ENCODE assay signal across 1 cellular context in the genomic region with DNA sequence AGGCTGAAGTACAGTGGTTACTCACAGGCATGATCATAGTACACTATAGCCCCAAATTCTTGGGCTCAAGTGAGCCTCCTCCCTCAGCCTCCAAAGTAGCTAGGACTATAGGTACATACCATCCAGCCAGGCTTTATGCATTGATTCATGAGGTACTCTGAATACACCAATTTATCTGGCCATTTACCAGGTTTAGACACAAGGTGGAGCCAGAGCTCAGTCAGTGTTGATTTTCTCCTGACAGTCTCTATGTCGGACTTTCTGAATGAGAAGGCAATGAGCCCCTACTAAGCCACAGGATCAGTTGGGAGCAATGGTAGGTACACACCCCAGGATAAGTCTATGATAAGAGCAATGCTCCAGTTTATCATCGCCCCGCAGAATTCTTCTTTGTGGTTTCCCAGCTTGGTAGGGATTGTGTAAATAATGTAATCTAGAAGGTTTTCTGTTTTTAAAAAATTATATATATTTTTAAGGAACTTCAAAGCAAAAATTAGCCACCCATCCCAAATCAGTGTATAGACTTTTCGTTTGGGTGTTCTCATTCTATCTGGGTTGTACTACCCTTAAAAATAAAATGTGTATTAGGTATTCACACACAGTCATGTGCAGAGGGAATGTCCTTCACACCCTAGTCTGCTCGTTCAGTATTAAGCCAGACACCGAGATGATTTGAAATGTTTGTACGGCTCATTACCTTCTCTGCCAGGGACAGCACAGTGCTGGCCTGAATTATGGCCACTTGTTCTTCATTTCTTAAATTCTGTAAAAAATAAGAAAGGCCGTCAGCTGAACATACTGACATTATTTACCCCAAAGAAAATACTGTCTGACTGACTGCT.
TF ChIP-seq lines count a peak whose summit lies in the region.

No MANE protein-coding gene starts in this region.

TF ChIP-seq in H1, 55 proteins besides CTCF, POLR2A, EP300 and RAD21:
- no peak for TF ChIP-seq FOSL1 (IDR thresholded peaks at IDR 0.05; ENCODE audit: insufficient read depth, low read depth, low read length)
- TF ChIP-seq SUZ12 (IDR thresholded peaks at IDR 0.05; ENCODE audit: low read length) = no peak
- no peak for TF ChIP-seq HDAC2 (IDR thresholded peaks at IDR 0.05; ENCODE audit: borderline replicate concordance in 1 of 2, low read depth in 2 of 2, low read length in 2 of 2)
- no peak for TF ChIP-seq SP4 (IDR thresholded peaks at IDR 0.05; ENCODE audit: low read length)
- no peak for TF ChIP-seq SIRT6 (IDR thresholded peaks at IDR 0.05; ENCODE audit: low read length)
- TF ChIP-seq YY1 (IDR thresholded peaks at IDR 0.05; ENCODE audit: low read depth, low read length) = no peak
- TF ChIP-seq EGR1 (IDR thresholded peaks at IDR 0.05; ENCODE audit: borderline replicate concordance, low read depth, low read length) = no peak
- TF ChIP-seq POLR2AphosphoS5 (IDR thresholded peaks at IDR 0.05; ENCODE audit: low read depth, low read length) = no peak
- TF ChIP-seq, protein P1, sequence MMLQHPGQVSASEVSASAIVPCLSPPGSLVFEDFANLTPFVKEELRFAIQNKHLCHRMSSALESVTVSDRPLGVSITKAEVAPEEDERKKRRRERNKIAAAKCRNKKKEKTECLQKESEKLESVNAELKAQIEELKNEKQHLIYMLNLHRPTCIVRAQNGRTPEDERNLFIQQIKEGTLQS (IDR thresholded peaks at IDR 0.05; ENCODE audit: insufficient read depth, low read depth, low read length) = no peak
- TF ChIP-seq CEBPB (IDR thresholded peaks at IDR 0.05; ENCODE audit: low read depth, low read length) = no peak
- TF ChIP-seq KDM4A (IDR thresholded peaks at IDR 0.05; ENCODE audit: low read depth, low read length, severe bottlenecking) = no peak
- TF ChIP-seq KDM5A (IDR thresholded peaks at IDR 0.05; ENCODE audit: low read length) = no peak
- TF ChIP-seq, protein P2, sequence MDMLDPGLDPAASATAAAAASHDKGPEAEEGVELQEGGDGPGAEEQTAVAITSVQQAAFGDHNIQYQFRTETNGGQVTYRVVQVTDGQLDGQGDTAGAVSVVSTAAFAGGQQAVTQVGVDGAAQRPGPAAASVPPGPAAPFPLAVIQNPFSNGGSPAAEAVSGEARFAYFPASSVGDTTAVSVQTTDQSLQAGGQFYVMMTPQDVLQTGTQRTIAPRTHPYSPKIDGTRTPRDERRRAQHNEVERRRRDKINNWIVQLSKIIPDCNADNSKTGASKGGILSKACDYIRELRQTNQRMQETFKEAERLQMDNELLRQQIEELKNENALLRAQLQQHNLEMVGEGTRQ (IDR thresholded peaks at IDR 0.05; ENCODE audit: low read length) = no peak
- no peak for TF ChIP-seq BCL11A (IDR thresholded peaks at IDR 0.05; ENCODE audit: low read depth in 2 of 2, low read length in 2 of 2)
- TF ChIP-seq SIX5 (IDR thresholded peaks at IDR 0.05; ENCODE audit: low read depth, low read length) = no peak
- TF ChIP-seq SIN3A (conservative IDR thresholded peaks at IDR 0.05 in 1 of 2, IDR thresholded peaks at IDR 0.05 in 1 of 2; ENCODE audit: low read depth in 1 of 2, low read length in 2 of 2) = no peak
- TF ChIP-seq ASH2L (IDR thresholded peaks at IDR 0.05; ENCODE audit: low read length) = no peak
- TF ChIP-seq KDM1A (IDR thresholded peaks at IDR 0.05; ENCODE audit: borderline replicate concordance, low read length) = no peak
